Comparison of ENCODE assay signal across 9 cellular contexts in genomic region chr5:139481122-139481533, GRCh38. TPM values are rescaled to one million over a fixed set of nuclear protein-coding genes. Genes with fewer than 3 reads are reported as not detected.
DNase-seq lines count a peak whose midpoint lies in the region; ATAC-seq and TF ChIP-seq lines count a peak whose summit lies in the region.
"Had no signal": no experiment of that assay in that cellular context is flagged by ENCODE, and none has a peak within 500 bp of the region (broad histone marks: within the 10 kb centered on the region; RNA-seq: fewer than 3 reads in every experiment).

No MANE protein-coding gene starts in this region.

- ATAC-seq in GM21528 (IDR thresholded peaks at IDR 0.05; ENCODE audit: low FRiP score, unreplicated experiment), result no peak

- no peaks in the 10 kb centered on the region for H3K36me3 Mint-ChIP-seq in endodermal cell (ENCODE audit: low read depth)

- H3K9me3 Mint-ChIP-seq in endodermal cell, result no peaks in the 10 kb centered on the region

- H3K27ac Mint-ChIP-seq in endodermal cell, result no peak overlapping the region

- no peak overlapping the region for H3K9ac ChIP-seq in endodermal cell (ENCODE audit: extremely low read depth, low read length, poor library complexity, severe bottlenecking)
- H3K9ac ChIP-seq in rectal smooth muscle tissue (ENCODE audit: low read length), result peak overlapping the region; percentile 22

- H3K4me3 ChIP-seq in WERI-Rb-1 (ENCODE audit: low read depth, low read length) (no peak overlapping the region), endodermal cell (ENCODE audit: low read length) (no peak overlapping the region), rectal smooth muscle tissue (ENCODE audit: low read length) (peak overlapping the region; percentile 59)

- peak overlapping the region; percentile 64 for H3K27ac ChIP-seq in WERI-Rb-1
- no peak overlapping the region for H3K27ac ChIP-seq in endodermal cell (ENCODE audit: low read depth, low read length)
- peak overlapping the region; percentile 76 for H3K27ac ChIP-seq in rectal smooth muscle tissue (ENCODE audit: low read depth, low read length)

- 90 to 95% methylated on average over 6 to 12 of the region's 12 CpGs for WGBS in endodermal cell (ENCODE audit: insufficient coverage in 1 of 2, insufficient read length in 1 of 2), 2 experiments

- no peaks in the 10 kb centered on the region for H3K27me3 Mint-ChIP-seq in endodermal cell (ENCODE audit: insufficient read depth)

- H3K4me1 Mint-ChIP-seq in endodermal cell, result peaks cover 7% of the 10 kb centered on the region

- no peaks in the 10 kb centered on the region for H3K27me3 ChIP-seq in WERI-Rb-1 (ENCODE audit: insufficient read depth, low read depth, severe bottlenecking)
- no peaks in the 10 kb centered on the region for H3K27me3 ChIP-seq in endodermal cell (ENCODE audit: control insufficient read depth, insufficient read depth, low read length, poor library complexity, severe bottlenecking)
- no peaks in the 10 kb centered on the region for H3K27me3 ChIP-seq in rectal smooth muscle tissue (ENCODE audit: control insufficient read depth, insufficient read depth, low read length)

- no peaks in the 10 kb centered on the region for H3K36me3 ChIP-seq in WERI-Rb-1
- H3K36me3 ChIP-seq in endodermal cell (ENCODE audit: control insufficient read depth, insufficient read depth, low read length), result no peaks in the 10 kb centered on the region
- no peaks in the 10 kb centered on the region for H3K36me3 ChIP-seq in rectal smooth muscle tissue (ENCODE audit: control insufficient read depth, insufficient read depth, low read length)

- H3K4me1 ChIP-seq in endodermal cell (ENCODE audit: control insufficient read depth, insufficient read depth, low read length), result no peaks in the 10 kb centered on the region
- peaks cover 5% of the 10 kb centered on the region for H3K4me1 ChIP-seq in rectal smooth muscle tissue (ENCODE audit: control insufficient read depth, insufficient read depth, low read length)

- no peak overlapping the region for H3K4me3 Mint-ChIP-seq in endodermal cell

- TF ChIP-seq CTCF in WERI-Rb-1 (IDR thresholded peaks at IDR 0.05; ENCODE audit: low read depth, low read length), result no peak
- TF ChIP-seq CTCF in endodermal cell (conservative IDR thresholded peaks at IDR 0.05), result no peak

- no peaks in the 10 kb centered on the region for H3K9me3 ChIP-seq in WERI-Rb-1 (ENCODE audit: severe bottlenecking)
- H3K9me3 ChIP-seq in endodermal cell (ENCODE audit: control insufficient read depth, low read length), result no peaks in the 10 kb centered on the region

- DNase-seq in EH (ENCODE audit: low read depth), result peak; percentile 50
- DNase-seq in WERI-Rb-1, result no peak
- DNase-seq in endodermal cell, result peak; percentile 53
- no peak for DNase-seq in NCI-H1417 (lab: John Stamatoyannopoulos, UW)
- no peak for DNase-seq in LoVo (ENCODE audit: low spot score)
- no peak for DNase-seq in ureter (ENCODE audit: low spot score)
- DNase-seq: activated gamma-delta T cell treated with Interleukin-2 at 50 U/mL for 16 hours had no signal

RNA-seq across cellular contexts. Expression of gene STING1, which starts 1.4 kb away (rescaled TPM):
- total RNA-seq in endodermal cell (under 1 TPM in 1 of 2 donors, not detected in 1; 0.20 TPM), ureter (71.5 TPM)
- polyA plus RNA-seq in endodermal cell (2013, experiment 1 of 2), result 0.43 TPM
- polyA plus RNA-seq in endodermal cell (2013, experiment 2 of 2), result 0.91 TPM

RNA-seq across cellular contexts. Expression of gene SMIM33, which starts 10.3 kb away (rescaled TPM):
- total RNA-seq in endodermal cell (not detected), ureter (not detected)
- polyA plus RNA-seq in endodermal cell (2013, experiment 1 of 2), result not detected
- not detected for polyA plus RNA-seq in endodermal cell (2013, experiment 2 of 2)

RNA-seq across cellular contexts. Expression of gene ECSCR, which starts 18.6 kb away (rescaled TPM):
- total RNA-seq in endodermal cell (under 1 TPM in 1 of 2 donors, not detected in 1; 0.62 TPM), ureter (31.1 TPM)
- 1.0 TPM for polyA plus RNA-seq in endodermal cell (2013, experiment 1 of 2)
- polyA plus RNA-seq in endodermal cell (2013, experiment 2 of 2), result 0.46 TPM

RNA-seq across cellular contexts. Expression of gene DNAJC18, which starts 41.8 kb away (rescaled TPM):
- total RNA-seq in endodermal cell (10 to 100 TPM; 21.8 to 26.6 TPM), ureter (10.3 TPM)
- 30.9 TPM for polyA plus RNA-seq in endodermal cell (2013, experiment 1 of 2)
- polyA plus RNA-seq in endodermal cell (2013, experiment 2 of 2), result 32.0 TPM

Comparison
In these comparisons a context has a peak if more than half of its experiments do, and no peak if none do; other contexts are left out.
1. DNase-seq: peak in EH (single experiment) and endodermal cell (single experiment); none in WERI-Rb-1 (single experiment), NCI-H1417 (0 of 3), LoVo (single experiment) and ureter (single experiment).
2. RNA of gene STING1, which starts 1.4 kb away (total RNA-seq): 71.5 TPM in ureter (single experiment); 0.20 TPM in endodermal cell; every median in the first group is over 10 times any median in the second.
3. RNA of gene ECSCR, which starts 18.6 kb away (total RNA-seq): 31.1 TPM in ureter (single experiment); 0.62 TPM in endodermal cell; every median in the first group is over 10 times any median in the second.